Comparison of ENCODE assay signal across 9 cellular contexts in genomic region chrX:13506574-13506973, GRCh38.
DNase-seq lines count a peak whose midpoint lies in the region; ATAC-seq, FAIRE-seq and TF ChIP-seq lines count a peak whose summit lies in the region.
"Had no signal": no experiment of that assay in that cellular context is flagged by ENCODE, and none has a peak within 500 bp of the region (broad histone marks: within the 10 kb centered on the region; RNA-seq: fewer than 3 reads in every experiment).

No MANE protein-coding gene starts in this region.

- no peak overlapping the region for H3K27ac Mint-ChIP-seq in activated naive CD8-positive, alpha-beta T cell treated with anti-CD3 and anti-CD28 coated beads, Interleukin-2, amount 50 U/mL, for 24 hours
- H3K27ac Mint-ChIP-seq: stimulated activated effector memory CD8-positive, alpha-beta T cell treated with anti-CD3 and anti-CD28 coated beads, Interleukin-12 subunit alpha, Interleukin-12 subunit beta, amount 100 ng/mL, for 72 hours had no signal

- 10% methylated on average over 5 of the region's 5 CpGs for WGBS in right cardiac atrium
- 4 to 11% methylated on average over 5 of the region's 5 CpGs for WGBS in lower leg skin, 2 donors

- H3K4me3 ChIP-seq in right cardiac atrium (ENCODE audit: low read length) (no peak overlapping the region), lower leg skin (ENCODE audit: low read depth, poor library complexity, severe bottlenecking) (no peak overlapping the region)

- no peak overlapping the region for H3K4me3 Mint-ChIP-seq in activated naive CD8-positive, alpha-beta T cell treated with anti-CD3 and anti-CD28 coated beads, Interleukin-2, amount 50 U/mL, for 24 hours
- H3K4me3 Mint-ChIP-seq: stimulated activated effector memory CD8-positive, alpha-beta T cell treated with anti-CD3 and anti-CD28 coated beads, Interleukin-12 subunit alpha, Interleukin-12 subunit beta, amount 100 ng/mL, for 72 hours had no signal

- peaks cover 3% of the 10 kb centered on the region for H3K4me1 Mint-ChIP-seq in activated naive CD8-positive, alpha-beta T cell treated with anti-CD3 and anti-CD28 coated beads, Interleukin-2, amount 50 U/mL, for 24 hours

- H3K27me3 Mint-ChIP-seq in activated naive CD8-positive, alpha-beta T cell treated with anti-CD3 and anti-CD28 coated beads, Interleukin-2, amount 50 U/mL, for 24 hours = no peaks in the 10 kb centered on the region

- FAIRE-seq in HTR-8/SVneo (lab: Jason Lieb, UNC) = no peak

- H3K9me3 ChIP-seq in right cardiac atrium (ENCODE audit: control insufficient read depth, low read length) = no peaks in the 10 kb centered on the region

- no peak for TF ChIP-seq CTCF in lower leg skin (IDR thresholded peaks at IDR 0.05)

- no peaks in the 10 kb centered on the region for H3K36me3 Mint-ChIP-seq in activated naive CD8-positive, alpha-beta T cell treated with anti-CD3 and anti-CD28 coated beads, Interleukin-2, amount 50 U/mL, for 24 hours (ENCODE audit: low read depth)
- H3K36me3 Mint-ChIP-seq: stimulated activated effector memory CD8-positive, alpha-beta T cell treated with anti-CD3 and anti-CD28 coated beads, Interleukin-12 subunit alpha, Interleukin-12 subunit beta, amount 100 ng/mL, for 72 hours had no signal

- TF ChIP-seq POLR2A in lower leg skin (IDR thresholded peaks at IDR 0.05) = no peak

- no peaks in the 10 kb centered on the region for H3K27me3 ChIP-seq in right cardiac atrium (ENCODE audit: control insufficient read depth, insufficient read depth)

- ATAC-seq in SK-N-SH treated with all-trans-retinoic acid at 6 μM for 48 hours (peak; percentile 38; the same call in 1 of the 3 replicates), right cardiac atrium (no peak), HG03442 (IDR thresholded peaks at IDR 0.05; ENCODE audit: unreplicated experiment) (no peak)
- ATAC-seq in activated naive CD8-positive, alpha-beta T cell treated with anti-CD3 and anti-CD28 coated beads, Interleukin-2, amount 50 U/mL, for 24 hours = no peak
- ATAC-seq: stimulated activated effector memory CD8-positive, alpha-beta T cell treated with anti-CD3 and anti-CD28 coated beads, Interleukin-12 subunit alpha, Interleukin-12 subunit beta, amount 100 ng/mL, for 72 hours had no signal

- no peaks in the 10 kb centered on the region for H3K4me1 ChIP-seq in right cardiac atrium (ENCODE audit: control insufficient read depth, insufficient read depth, low read length)

- intact Hi-C loops in right cardiac atrium (cut with DNase I) = loop anchor here (2.0 to 10.0 kb wide), 4 partner anchors 140 to 528 kb away; no protein-coding TSS in a partner anchor
- intact Hi-C loops in lower leg skin (cut with DNase I; ENCODE audit: low total_unique reads) = loop anchor here (5.0 kb wide), 1 partner anchor 526 kb away; no protein-coding TSS in a partner anchor

- H3K27ac ChIP-seq in right cardiac atrium (ENCODE audit: low read length) = no peak overlapping the region

- DNase-seq in COLO668 (lab: John Stamatoyannopoulos, UW; ENCODE audit: unreplicated experiment) (peak; percentile 49), HTR-8/SVneo (ENCODE audit: insufficient read length, low spot score) (peak; percentile 52), right cardiac atrium (peak; percentile 44 to 65 (median 47)), lower leg skin (ENCODE audit: low spot score in 2 of 2) (no peak)
- DNase-seq in activated naive CD8-positive, alpha-beta T cell treated with anti-CD3 and anti-CD28 coated beads, Interleukin-2, amount 50 U/mL, for 24 hours = peak; percentile 41
- peak in 2 of 3 donors; percentile 32 to 42 for DNase-seq in stimulated activated CD4-positive, alpha-beta T cell treated with anti-CD3 and anti-CD28 coated beads, Interleukin-12 subunit alpha, Interleukin-12 subunit beta, amount 100 ng/mL, for 48 hours (ENCODE audit: low read depth in 2 of 3, low spot score in 1 of 3)

- no peaks in the 10 kb centered on the region for H3K9me3 Mint-ChIP-seq in activated naive CD8-positive, alpha-beta T cell treated with anti-CD3 and anti-CD28 coated beads, Interleukin-2, amount 50 U/mL, for 24 hours
- H3K9me3 Mint-ChIP-seq: stimulated activated effector memory CD8-positive, alpha-beta T cell treated with anti-CD3 and anti-CD28 coated beads, Interleukin-12 subunit alpha, Interleukin-12 subunit beta, amount 100 ng/mL, for 72 hours had no signal

TF ChIP-seq in SK-N-SH treated with all-trans-retinoic acid at 6 μM for 48 hours, 23 proteins besides CTCF, POLR2A, EP300 and RAD21:
- TF ChIP-seq ZC3H10 (CRISPR knock-in tag; IDR thresholded peaks at IDR 0.05) = no peak
- TF ChIP-seq ZFP3 (CRISPR knock-in tag; IDR thresholded peaks at IDR 0.05) = no peak
- no peak for TF ChIP-seq PPARA (CRISPR knock-in tag; IDR thresholded peaks at IDR 0.05; ENCODE audit: borderline replicate concordance)
- TF ChIP-seq POU6F1 (CRISPR knock-in tag; IDR thresholded peaks at IDR 0.05; ENCODE audit: borderline replicate concordance, low read depth) = no peak
- no peak for TF ChIP-seq ZNF8 (CRISPR knock-in tag; IDR thresholded peaks at IDR 0.05)
- no peak for TF ChIP-seq ESRRG (CRISPR knock-in tag; IDR thresholded peaks at IDR 0.05)
- TF ChIP-seq OSR1 (CRISPR knock-in tag; IDR thresholded peaks at IDR 0.05) = no peak
- no peak for TF ChIP-seq ISL1 (CRISPR knock-in tag; IDR thresholded peaks at IDR 0.05)
- TF ChIP-seq GLIS3 (CRISPR knock-in tag; IDR thresholded peaks at IDR 0.05) = no peak
- no peak for TF ChIP-seq ZFP30 (CRISPR knock-in tag; IDR thresholded peaks at IDR 0.05)
- TF ChIP-seq ARNTL (CRISPR knock-in tag; IDR thresholded peaks at IDR 0.05; ENCODE audit: borderline replicate concordance, low read depth) = no peak
- no peak for TF ChIP-seq RARB (CRISPR knock-in tag; IDR thresholded peaks at IDR 0.05)
- TF ChIP-seq ZNF565 (CRISPR knock-in tag; conservative IDR thresholded peaks at IDR 0.05; ENCODE audit: low read depth) = no peak
- no peak for TF ChIP-seq TSHZ2 (CRISPR knock-in tag; IDR thresholded peaks at IDR 0.05)
- no peak for TF ChIP-seq CSRNP3 (CRISPR knock-in tag; IDR thresholded peaks at IDR 0.05)
- no peak for TF ChIP-seq TOX (CRISPR knock-in tag; IDR thresholded peaks at IDR 0.05; ENCODE audit: borderline replicate concordance)
- no peak for TF ChIP-seq CSDC2 (CRISPR knock-in tag; IDR thresholded peaks at IDR 0.05)
- TF ChIP-seq BACH2 (CRISPR knock-in tag; IDR thresholded peaks at IDR 0.05; ENCODE audit: borderline replicate concordance) = no peak

Comparison
In these comparisons a context has a peak if more than half of its experiments do, and no peak if none do; other contexts are left out.
1. DNase-seq: peak in COLO668 (single experiment), HTR-8/SVneo (single experiment), activated naive CD8-positive, alpha-beta T cell treated with anti-CD3 and anti-CD28 coated beads, Interleukin-2, amount 50 U/mL, for 24 hours (single experiment), right cardiac atrium (3 of 3) and stimulated activated CD4-positive, alpha-beta T cell treated with anti-CD3 and anti-CD28 coated beads, Interleukin-12 subunit alpha, Interleukin-12 subunit beta, amount 100 ng/mL, for 48 hours (2 of 3); none in lower leg skin (0 of 2).